2 cellular contexts compared by ENCODE assay signal in genomic region chr1:238129677-238130076, GRCh38.
TF ChIP-seq lines count a peak whose summit lies in the region.

No MANE protein-coding gene starts in this region.

TF ChIP-seq in IMR-90, 13 proteins besides CTCF, POLR2A, EP300 and RAD21:
- TF ChIP-seq CEBPB (IDR thresholded peaks at IDR 0.05; ENCODE audit: low read depth, low read length) (no peak), RFX5 (IDR thresholded peaks at IDR 0.05; ENCODE audit: low read depth, low read length) (no peak), MXI1 (IDR thresholded peaks at IDR 0.05; ENCODE audit: borderline replicate concordance, low read depth, low read length) (no peak), NFE2L2 (IDR thresholded peaks at IDR 0.05; ENCODE audit: low read depth, low read length) (no peak), RCOR1 (IDR thresholded peaks at IDR 0.05; ENCODE audit: insufficient replicate concordance, low read length) (no peak), ELK1 (IDR thresholded peaks at IDR 0.05; ENCODE audit: borderline replicate concordance, low read depth, low read length) (no peak), USF2 (IDR thresholded peaks at IDR 0.05; ENCODE audit: low read depth, low read length) (no peak), CHD1 (IDR thresholded peaks at IDR 0.05; ENCODE audit: low read depth, low read length) (no peak), MAZ (IDR thresholded peaks at IDR 0.05; ENCODE audit: borderline replicate concordance, low read depth, low read length) (no peak), FOS (IDR thresholded peaks at IDR 0.05; ENCODE audit: low read depth, low read length) (no peak), SMC3 (IDR thresholded peaks at IDR 0.05; ENCODE audit: low read depth, low read length) (no peak), BHLHE40 (IDR thresholded peaks at IDR 0.05; ENCODE audit: low read depth, low read length) (no peak), MAFK (IDR thresholded peaks at IDR 0.05; ENCODE audit: low read depth, low read length) (no peak)

TF ChIP-seq in H1, 55 proteins besides CTCF, POLR2A, EP300 and RAD21:
- TF ChIP-seq KDM1A (IDR thresholded peaks at IDR 0.05; ENCODE audit: borderline replicate concordance, low read length) (no peak), KDM4A (IDR thresholded peaks at IDR 0.05; ENCODE audit: low read depth, low read length, severe bottlenecking) (no peak), CTBP2 (IDR thresholded peaks at IDR 0.05; ENCODE audit: borderline replicate concordance, insufficient read depth, insufficient read length, low read length) (no peak), ZNF274 (IDR thresholded peaks at IDR 0.05; ENCODE audit: borderline replicate concordance, extremely low read depth, low read length) (no peak), E2F6 (IDR thresholded peaks at IDR 0.05) (no peak), CBX5 (IDR thresholded peaks at IDR 0.05; ENCODE audit: low read depth, low read length) (no peak), PHF8 (conservative IDR thresholded peaks at IDR 0.05; ENCODE audit: low read depth, low read length) (no peak), USF2 (IDR thresholded peaks at IDR 0.05; ENCODE audit: low read length) (no peak), HDAC2 (IDR thresholded peaks at IDR 0.05; ENCODE audit: borderline replicate concordance in 1 of 2, low read depth in 2 of 2, low read length in 2 of 2) (no peak), TBP (IDR thresholded peaks at IDR 0.05; ENCODE audit: low read depth, low read length) (no peak), CHD1 (IDR thresholded peaks at IDR 0.05; ENCODE audit: low read depth, low read length) (no peak), RBBP5 (IDR thresholded peaks at IDR 0.05; ENCODE audit: borderline replicate concordance, low read depth, low read length) (no peak)
